In the genomic region with DNA sequence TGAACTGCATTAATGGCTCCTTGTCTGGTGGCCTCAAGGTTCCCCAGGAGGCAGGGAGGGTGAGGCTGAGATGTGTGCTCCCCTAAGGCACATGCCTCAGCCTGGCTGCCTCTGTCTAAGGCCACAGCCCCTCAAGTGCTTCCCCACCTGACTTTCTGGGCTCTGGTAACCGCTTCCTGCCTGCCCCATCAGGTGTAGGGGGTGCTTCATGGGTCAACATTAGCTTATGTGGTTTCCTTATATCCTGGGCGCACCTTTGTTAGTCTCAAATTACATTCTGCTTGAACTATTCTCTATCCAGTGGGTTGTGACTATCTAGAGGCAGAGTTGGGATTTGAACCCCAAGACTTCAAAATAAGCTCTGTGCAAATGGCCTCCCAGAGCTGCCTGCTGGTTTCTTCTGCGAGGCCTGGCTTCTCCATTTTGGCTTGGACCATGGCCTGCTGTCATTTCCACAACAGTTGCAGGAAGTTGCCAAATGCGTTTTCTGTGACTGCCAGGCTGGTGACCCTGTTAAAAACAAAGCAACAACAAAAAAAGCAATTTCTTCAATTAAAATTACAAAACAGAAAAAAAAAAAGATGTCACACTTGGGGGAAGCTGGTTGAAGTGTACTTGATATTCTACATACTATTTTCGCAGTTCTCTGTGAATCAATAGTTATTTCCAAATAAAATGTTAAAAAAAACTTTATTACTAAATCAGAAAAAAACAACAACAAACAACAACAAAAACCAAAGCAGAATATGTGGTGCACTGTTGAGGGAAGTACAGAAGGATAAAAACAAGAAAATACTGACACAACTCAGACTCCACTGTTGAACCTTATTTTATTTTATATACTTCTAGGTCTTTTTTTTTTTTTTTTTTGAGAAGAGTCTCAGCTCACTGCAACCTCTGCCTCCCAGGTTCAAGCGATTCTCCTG, we compare ENCODE assay signal across 1 cellular context.
TF ChIP-seq lines count a peak whose summit lies in the region.

No MANE protein-coding gene starts in this region.

TF ChIP-seq in H1, 55 proteins besides CTCF, POLR2A, EP300 and RAD21:
- no peak for TF ChIP-seq TCF12 (IDR thresholded peaks at IDR 0.05; ENCODE audit: low read depth, low read length)
- TF ChIP-seq YY1 (IDR thresholded peaks at IDR 0.05; ENCODE audit: low read depth, low read length) = peak; percentile 46; the same call in 1 of the 2 replicates
